ENCODE assay signal across 7 cellular contexts in the genomic region with DNA sequence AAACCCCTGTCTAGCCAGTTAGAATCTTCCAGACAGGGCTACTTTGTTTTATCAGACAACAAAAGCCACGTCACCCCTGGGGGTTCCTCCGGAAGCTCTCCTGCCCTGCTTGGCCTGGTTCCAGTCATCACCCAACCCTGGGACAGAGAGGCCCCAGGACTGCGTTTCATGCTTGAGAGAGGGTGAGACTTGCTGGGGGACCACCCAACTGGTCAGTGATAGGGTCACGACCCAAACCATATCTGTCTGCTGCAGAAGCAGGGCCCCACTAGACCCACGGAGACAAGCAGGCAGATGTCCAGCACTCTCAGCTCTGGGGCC. TPM values are rescaled to one million over a fixed set of nuclear protein-coding genes. Genes with fewer than 3 reads are reported as not detected.
A peak's percentile ranks its signal among the peaks of the same experiment; 100 is the strongest.
DNase-seq lines count a peak whose midpoint lies in the region; ATAC-seq, FAIRE-seq and TF ChIP-seq lines count a peak whose summit lies in the region.

No MANE protein-coding gene starts in this region.

- POLR2A ChIA-PET in K562 (lab: Yijun Ruan, JAX): interaction anchor here (0.9 to 1.3 kb wide), 3 partner anchors 10 to 13 kb away, joined by 3 to 5 read pairs (median 4); no protein-coding TSS in a partner anchor

- intact Hi-C loops in K562 (cut with micrococcal nuclease): no loop called here

- 0% methylated on average over 5 of the region's 5 CpGs for WGBS in K562 (ENCODE audit: insufficient coverage, low coverage, missing lambda C conversion rate)

- H3K27me3 ChIP-seq in K562 (ENCODE audit: control insufficient read depth in 2 of 2, insufficient read depth in 2 of 2, low read length in 2 of 2) (no peaks in the 10 kb centered on the region), kidney epithelial cell (ENCODE audit: control insufficient read depth, insufficient read depth, low read length) (no peaks in the 10 kb centered on the region), thoracic aorta (replicated peaks; ENCODE audit: insufficient read depth) (no peaks in the 10 kb centered on the region)

- CTCF ChIA-PET in K562 (lab: Yijun Ruan, JAX; ENCODE audit: low intra/inter-chr PET ratio): no interaction called here

- H3K4me1 ChIP-seq in K562 (replicated peaks in 1 of 2; ENCODE audit: control insufficient read depth in 2 of 2, insufficient read depth in 2 of 2, low read length in 2 of 2): peaks cover 25 to 51% of the 10 kb centered on the region in 2 experiments
- peaks cover 14 to 60% of the 10 kb centered on the region in 2 donors for H3K4me1 ChIP-seq in thoracic aorta (ENCODE audit: control insufficient read depth in 1 of 2, low read depth in 2 of 2)

- peak overlapping the region; percentile 82 for H3K27ac ChIP-seq in K562 (ENCODE audit: extremely low read depth, low read depth, low read length)
- peak overlapping the region; percentile 44 to 53 for H3K27ac ChIP-seq in thoracic aorta

- H3K9ac ChIP-seq in K562 (ENCODE audit: insufficient read depth in 1 of 2, low read depth in 2 of 2, low read length in 2 of 2): peak overlapping the region; percentile 82 to 92

- BruUV-seq in K562 (replicated peaks; lab: Mats Ljungman, UMichigan): no TSS peak

- in situ Hi-C loops in GM13976 (cut with MboI; ENCODE audit: low sequenced_read_pairs, unreplicated experiment) (no loop called here), K562 (cut with MboI) (no loop called here)

- TF ChIP-seq POLR2A in NB4 (IDR thresholded peaks at IDR 0.05; ENCODE audit: extremely low read depth, insufficient read length) (no peak), K562 (conservative IDR thresholded peaks at IDR 0.05) (peak; percentile 66)

- TF ChIP-seq EP300 in K562 (IDR thresholded peaks at IDR 0.05; ENCODE audit: low read length): no peak

- peaks cover 76% of the 10 kb centered on the region for H3K79me2 ChIP-seq in K562 (ENCODE audit: control insufficient read depth, insufficient read depth, low read length)

- TF ChIP-seq CTCF in GM13976 (IDR thresholded peaks at IDR 0.05; ENCODE audit: borderline replicate concordance, control extremely low read depth, extremely low read depth, insufficient read depth, missing control alignments) (no peak), NB4 (IDR thresholded peaks at IDR 0.05; ENCODE audit: low read depth, low read length) (no peak), K562 (IDR thresholded peaks at IDR 0.05 in 2 of 3, conservative IDR thresholded peaks at IDR 0.05 in 1 of 3; ENCODE audit: insufficient read depth in 2 of 3, low read depth in 1 of 3, low read length in 3 of 3) (no peak), kidney epithelial cell (IDR thresholded peaks at IDR 0.05; ENCODE audit: insufficient read depth, low read length, poor library complexity, severe bottlenecking) (no peak), thoracic aorta (IDR thresholded peaks at IDR 0.05) (no peak)

- H3K9me3 ChIP-seq in K562 (replicated peaks; ENCODE audit: control insufficient read depth, insufficient read depth, low read depth, low read length) (no peaks in the 10 kb centered on the region), thoracic aorta (no peaks in the 10 kb centered on the region)

- peak overlapping the region; percentile 78 for H3K4me2 ChIP-seq in K562 (ENCODE audit: insufficient read depth, low read length)

- H3K36me3 ChIP-seq in K562 (ENCODE audit: control insufficient read depth, insufficient read depth, low read length) (peaks cover 47% of the 10 kb centered on the region; the same call in 2 of the 3 replicates), kidney epithelial cell (ENCODE audit: control insufficient read depth, insufficient read depth, low read length) (no peaks in the 10 kb centered on the region), thoracic aorta (peaks cover 4% of the 10 kb centered on the region)

- peaks cover 16% of the 10 kb centered on the region; the same call in 1 of the 2 replicates for H4K20me1 ChIP-seq in K562 (replicated peaks; ENCODE audit: control insufficient read depth, insufficient read depth, low read length)

- no peak overlapping the region for H2AFZ ChIP-seq in K562 (ENCODE audit: low read depth, low read length)

- H3K4me3 ChIP-seq in NB4 (ENCODE audit: low read depth, low read length) (peak overlapping the region; percentile 82), K562 (peak overlapping the region; percentile 75), kidney epithelial cell (ENCODE audit: low read depth, low read length) (peak overlapping the region; percentile 78), thoracic aorta (peak overlapping the region; percentile 74)

- peak; percentile 96 for FAIRE-seq in K562 (lab: Jason Lieb, UNC)

- DNase-seq in GM13976 (ENCODE audit: low spot score): peak; percentile 58
- peak; percentile 74 for DNase-seq in NB4 (ENCODE audit: low read depth)
- peak; percentile 33 to 89 (median 62) for DNase-seq in K562 (ENCODE audit: extremely low read depth in 1 of 4, low spot score in 3 of 4)
- no peak for DNase-seq in kidney epithelial cell (ENCODE audit: low read depth)
- no peak for DNase-seq in thoracic aorta (ENCODE audit: low spot score)
- DNase-seq in NK-92 (lab: John Stamatoyannopoulos, UW; ENCODE audit: unreplicated experiment): no peak

- H3K9me1 ChIP-seq in K562 (ENCODE audit: control insufficient read depth, insufficient read depth, low read length): peaks cover 17% of the 10 kb centered on the region

- TF ChIP-seq RAD21 in K562 (CRISPR knock-in tag; conservative IDR thresholded peaks at IDR 0.05 in 1 of 2, IDR thresholded peaks at IDR 0.05 in 1 of 2): no peak

- ATAC-seq in K562 (peak; percentile 2), thoracic aorta (ENCODE audit: insufficient number of reproducible peaks, low FRiP score, low read depth) (no peak), GM21619 (IDR thresholded peaks at IDR 0.05; ENCODE audit: unreplicated experiment) (no peak)

RNA-seq across cellular contexts. Expression of a gene that starts 1.2 kb away (rescaled TPM):
- 149 and 396 TPM in 2 replicates for total RNA-seq in K562 (2011; cell fraction: chromatin; rRNA removed; ENCODE audit: low replicate concordance)
- total RNA-seq in K562 (2011; cell fraction: nucleolus; rRNA removed): 249 and 262 TPM in 2 replicates
- 155 and 157 TPM in 2 replicates for total RNA-seq in K562 (2011; cell fraction: nucleoplasm; rRNA removed)
- total RNA-seq in K562 (2014; rRNA removed) (122 and 177 TPM in 2 replicates), K562 (2014; rRNA removed; fragmentation: Illumina TruSeq; extraction: Trizol) (52.5 and 60.9 TPM in 2 replicates), K562 (2015; rRNA removed; fragmentation: Illumina TruSeq; extraction: Trizol) (80.5 and 88.7 TPM in 2 replicates), K562 (2021) (168 and 171 TPM in 2 replicates), kidney epithelial cell (192 and 223 TPM in 2 replicates), thoracic aorta (10 to 100 TPM; 47.6 to 83.4 TPM)
- polyA plus RNA-seq in K562 (2011; rRNA removed) (133 and 165 TPM in 2 replicates), K562 (2014; fragmentation: Illumina TruSeq; extraction: Trizol) (140 and 168 TPM in 2 replicates), K562 (2014; fragmentation: Nextera tagmentation; extraction: Ambion mirVana) (10 to 100 TPM; 25.6 to 37.5 TPM), K562 (2014; rRNA removed) (150 and 173 TPM in 2 replicates)
- polyA plus RNA-seq in K562 (2011; cell fraction: cytosol; rRNA removed): 143 and 272 TPM in 2 replicates
- 440 and 526 TPM in 2 replicates for polyA plus RNA-seq in K562 (2011; cell fraction: nucleus; rRNA removed)
- polyA plus RNA-seq in K562 (2012): 107 and 154 TPM in 2 replicates
- polyA minus RNA-seq in K562 (2011; rRNA and poly(A)+ RNA removed): 77.2 and 97.0 TPM in 2 replicates
- polyA minus RNA-seq in K562 (2011; cell fraction: cytosol; rRNA and poly(A)+ RNA removed): 74.4 and 91.0 TPM in 2 replicates
- polyA minus RNA-seq in K562 (2011; cell fraction: nucleus; rRNA and poly(A)+ RNA removed): 76.3 and 93.3 TPM in 2 replicates

RNA-seq across cellular contexts. Expression of a gene that starts 3.9 kb away (rescaled TPM):
- total RNA-seq in K562 (2011; cell fraction: chromatin; rRNA removed; ENCODE audit: low replicate concordance): 16.1 and 17.7 TPM in 2 replicates
- total RNA-seq in K562 (2011; cell fraction: nucleolus; rRNA removed): 11.6 and 16.8 TPM in 2 replicates
- total RNA-seq in K562 (2011; cell fraction: nucleoplasm; rRNA removed): 22.7 and 45.6 TPM in 2 replicates
- total RNA-seq in K562 (2014; rRNA removed) (28.6 and 41.1 TPM in 2 replicates), K562 (2014; rRNA removed; fragmentation: Illumina TruSeq; extraction: Trizol) (13.8 and 16.4 TPM in 2 replicates), K562 (2015; rRNA removed; fragmentation: Illumina TruSeq; extraction: Trizol) (33.8 and 38.3 TPM in 2 replicates), K562 (2021) (23.3 and 32.2 TPM in 2 replicates), kidney epithelial cell (0.75 and 97.6 TPM in 2 replicates), thoracic aorta (1 to 10 TPM in 1 of 2 donors, under 1 TPM in 1; 0.95 to 8.7 TPM)
- polyA plus RNA-seq in K562 (2011; rRNA removed) (10.2 and 11.3 TPM in 2 replicates), K562 (2014; fragmentation: Illumina TruSeq; extraction: Trizol) (18.0 and 31.0 TPM in 2 replicates), K562 (2014; fragmentation: Nextera tagmentation; extraction: Ambion mirVana) (10 to 100 TPM; 36.3 to 36.7 TPM), K562 (2014; rRNA removed) (45.3 and 55.4 TPM in 2 replicates)
- polyA plus RNA-seq in K562 (2011; cell fraction: cytosol; rRNA removed): 12.1 and 14.9 TPM in 2 replicates
- 17.8 and 22.9 TPM in 2 replicates for polyA plus RNA-seq in K562 (2011; cell fraction: nucleus; rRNA removed)
- polyA plus RNA-seq in K562 (2012): 36.7 and 97.1 TPM in 2 replicates
- 7.6 and 8.3 TPM in 2 replicates for polyA minus RNA-seq in K562 (2011; rRNA and poly(A)+ RNA removed)
- 9.0 and 12.3 TPM in 2 replicates for polyA minus RNA-seq in K562 (2011; cell fraction: cytosol; rRNA and poly(A)+ RNA removed)
- 6.5 and 9.8 TPM in 2 replicates for polyA minus RNA-seq in K562 (2011; cell fraction: nucleus; rRNA and poly(A)+ RNA removed)

RNA-seq across cellular contexts. Expression of a gene that starts 37.3 kb away (rescaled TPM):
- 6.3 and 21.2 TPM in 2 replicates for total RNA-seq in K562 (2011; cell fraction: chromatin; rRNA removed; ENCODE audit: low replicate concordance)
- 16.3 and 17.0 TPM in 2 replicates for total RNA-seq in K562 (2011; cell fraction: nucleolus; rRNA removed)
- total RNA-seq in K562 (2011; cell fraction: nucleoplasm; rRNA removed): 8.3 and 8.5 TPM in 2 replicates
- total RNA-seq in K562 (2014; rRNA removed) (1.6 and 3.4 TPM in 2 replicates), K562 (2014; rRNA removed; fragmentation: Illumina TruSeq; extraction: Trizol) (1.1 TPM in 2 replicates), K562 (2015; rRNA removed; fragmentation: Illumina TruSeq; extraction: Trizol) (0.75 and 1.2 TPM in 2 replicates), K562 (2021) (3.9 and 4.7 TPM in 2 replicates), kidney epithelial cell (0.42 and 1.1 TPM in 2 replicates), thoracic aorta (100 to 1,000 TPM; 249 to 837 TPM)
- polyA plus RNA-seq in K562 (2011; rRNA removed) (1.8 and 4.4 TPM in 2 replicates), K562 (2014; fragmentation: Illumina TruSeq; extraction: Trizol) (0.86 and 1.6 TPM in 2 replicates), K562 (2014; fragmentation: Nextera tagmentation; extraction: Ambion mirVana) (under 1 TPM; 0.20 TPM), K562 (2014; rRNA removed) (1.8 and 3.4 TPM in 2 replicates)
- polyA plus RNA-seq in K562 (2011; cell fraction: cytosol; rRNA removed): 2.6 and 3.1 TPM in 2 replicates
- 34.1 and 41.9 TPM in 2 replicates for polyA plus RNA-seq in K562 (2011; cell fraction: nucleus; rRNA removed)
- polyA plus RNA-seq in K562 (2012): 1.6 and 2.7 TPM in 2 replicates
- 1.6 and 2.3 TPM in 2 replicates for polyA minus RNA-seq in K562 (2011; rRNA and poly(A)+ RNA removed)
- 1.9 and 3.1 TPM in 2 replicates for polyA minus RNA-seq in K562 (2011; cell fraction: cytosol; rRNA and poly(A)+ RNA removed)
- polyA minus RNA-seq in K562 (2011; cell fraction: nucleus; rRNA and poly(A)+ RNA removed): 8.5 and 12.6 TPM in 2 replicates

Comparison
In these comparisons a context has a peak if more than half of its experiments do, and no peak if none do; other contexts are left out.
1. DNase-seq: peak in GM13976 (single experiment), NB4 (single experiment) and K562 (4 of 4); none in kidney epithelial cell (single experiment), thoracic aorta (single experiment) and NK-92 (single experiment).
2. RNA of a gene that starts 37.3 kb away (total RNA-seq): 249 to 837 TPM in thoracic aorta; 0.75 to 21.2 TPM in K562 and 0.42 to 1.1 TPM in kidney epithelial cell; every median in the first group is over 10 times any median in the second.
3. Peak in every context shown above with its lines, with median percentiles within 50 percentile points of each other: H3K4me3 ChIP-seq.